In the genomic region with DNA sequence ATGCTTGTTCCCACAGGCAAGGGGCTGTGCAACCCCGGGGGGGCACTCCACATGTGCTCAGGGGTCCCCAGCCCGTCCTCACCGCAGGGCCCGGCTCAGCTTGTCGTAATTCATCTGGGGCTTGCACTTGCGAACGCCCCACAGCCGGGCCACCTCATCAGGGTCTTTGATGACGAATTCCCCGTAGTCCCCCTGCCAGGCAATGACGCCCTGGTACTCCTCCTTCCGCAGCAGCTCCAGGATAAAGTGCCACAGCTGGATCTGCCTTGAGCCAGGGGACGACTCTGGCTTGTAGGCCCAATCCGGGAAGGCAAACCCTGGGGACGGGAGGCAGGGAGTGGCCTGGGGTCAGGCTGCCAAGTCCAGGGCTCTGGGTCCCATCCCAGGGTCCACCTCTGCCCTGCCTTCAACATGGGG, we compare ENCODE assay signal across 9 cellular contexts. TPM values are rescaled to one million over a fixed set of nuclear protein-coding genes. Genes with fewer than 3 reads are reported as not detected.
DNase-seq lines count a peak whose midpoint lies in the region; ATAC-seq and TF ChIP-seq lines count a peak whose summit lies in the region.
"Had no signal": no experiment of that assay in that cellular context is flagged by ENCODE, and none has a peak within 500 bp of the region (broad histone marks: within the 10 kb centered on the region; RNA-seq: fewer than 3 reads in every experiment).

No MANE protein-coding gene starts in this region.

- TF ChIP-seq POLR2A in erythroblast (IDR thresholded peaks at IDR 0.05; ENCODE audit: low read length), result no peak

- H3K4me1 ChIP-seq in cardiac muscle cell (ENCODE audit: low read depth) (peaks cover 22% of the 10 kb centered on the region), aorta (ENCODE audit: control insufficient read depth in 1 of 2, insufficient read depth in 2 of 2, low read length in 2 of 2) (no peaks in the 10 kb centered on the region)

- H3K9me3 ChIP-seq in cardiac muscle cell (ENCODE audit: low read depth) (no peaks in the 10 kb centered on the region), aorta (ENCODE audit: control insufficient read depth, low read length) (no peaks in the 10 kb centered on the region)

- ATAC-seq in aorta (ENCODE audit: low FRiP score), result no peak
- no peak for ATAC-seq in GM19452 (IDR thresholded peaks at IDR 0.05; ENCODE audit: unreplicated experiment)

- no peaks in the 10 kb centered on the region for H3K27me3 Mint-ChIP-seq in dendritic cell treated with granulocyte-macrophage colony-stimulating factor and Interleukin-4, amounts not matched to agents 40 ng/mL and 50 ng/mL, for 4 days
- peaks cover 7% of the 10 kb centered on the region for H3K27me3 Mint-ChIP-seq in neural crest cell (ENCODE audit: low read depth)

- no peak overlapping the region for H3K4me3 ChIP-seq in cardiac muscle cell
- no peak overlapping the region for H3K4me3 ChIP-seq in aorta (ENCODE audit: low read length in 2 of 2)

- TF ChIP-seq CTCF in cardiac muscle cell (IDR thresholded peaks at IDR 0.05; ENCODE audit: low read depth, low read length) (no peak), neural crest cell (conservative IDR thresholded peaks at IDR 0.05) (no peak)

- H3K4me1 Mint-ChIP-seq in dendritic cell treated with granulocyte-macrophage colony-stimulating factor and Interleukin-4, amounts not matched to agents 40 ng/mL and 50 ng/mL, for 4 days (ENCODE audit: low read depth), result peaks cover 64% of the 10 kb centered on the region
- peaks cover 36% of the 10 kb centered on the region for H3K4me1 Mint-ChIP-seq in neural crest cell

- peaks cover 55% of the 10 kb centered on the region for H3K36me3 Mint-ChIP-seq in dendritic cell treated with granulocyte-macrophage colony-stimulating factor and Interleukin-4, amounts not matched to agents 40 ng/mL and 50 ng/mL, for 4 days (ENCODE audit: low read depth)
- peaks cover 2% of the 10 kb centered on the region for H3K36me3 Mint-ChIP-seq in neural crest cell (ENCODE audit: low read depth)

- no peak overlapping the region for H3K27ac Mint-ChIP-seq in dendritic cell treated with granulocyte-macrophage colony-stimulating factor and Interleukin-4, amounts not matched to agents 40 ng/mL and 50 ng/mL, for 4 days
- H3K27ac Mint-ChIP-seq in neural crest cell (ENCODE audit: unreplicated experiment), result no peak overlapping the region

- no peaks in the 10 kb centered on the region for H3K9me3 Mint-ChIP-seq in dendritic cell treated with granulocyte-macrophage colony-stimulating factor and Interleukin-4, amounts not matched to agents 40 ng/mL and 50 ng/mL, for 4 days
- H3K9me3 Mint-ChIP-seq in neural crest cell, result no peaks in the 10 kb centered on the region

- no peaks in the 10 kb centered on the region for H3K27me3 ChIP-seq in cardiac muscle cell
- H3K27me3 ChIP-seq in aorta (ENCODE audit: control insufficient read depth in 1 of 2, insufficient read depth in 2 of 2, low read length in 1 of 2), result peaks cover 0 to 2% of the 10 kb centered on the region in 2 donors

- H3K36me3 ChIP-seq in cardiac muscle cell (no peaks in the 10 kb centered on the region), aorta (ENCODE audit: control insufficient read depth in 1 of 2, insufficient read depth in 2 of 2, low read length in 1 of 2) (no peaks in the 10 kb centered on the region)

- 14 to 17% methylated on average over 15 of the region's 15 CpGs for WGBS in aorta, 2 donors

- H3K27ac ChIP-seq in cardiac muscle cell, result peak overlapping the region; percentile 95
- peak overlapping the region; percentile 38 to 79 for H3K27ac ChIP-seq in aorta (ENCODE audit: low read depth in 1 of 2, low read length in 2 of 2)

- no peak for DNase-seq in cardiac muscle cell (ENCODE audit: low read depth in 1 of 2, low spot score in 1 of 2)
- DNase-seq in cardiac septum (ENCODE audit: low spot score), result no peak
- DNase-seq in neural crest cell (ENCODE audit: low read depth, low spot score), result no peak
- peak; percentile 73 to 87 for DNase-seq in aorta
- no peak for DNase-seq in NCI-H187 (lab: John Stamatoyannopoulos, UW)
- DNase-seq in erythroblast (lab: John Stamatoyannopoulos, UW), result no peak
- DNase-seq: NCI-H82 had no signal

- intact Hi-C loops in cardiac septum (cut with DNase I) (no loop called here), aorta (cut with DNase I) (no loop called here)
- intact Hi-C loops in dendritic cell treated with granulocyte-macrophage colony-stimulating factor and Interleukin-4, amounts not matched to agents 40 ng/mL and 50 ng/mL, for 4 days (cut with micrococcal nuclease), result no loop called here

- peak overlapping the region; percentile 7 for H3K4me3 Mint-ChIP-seq in dendritic cell treated with granulocyte-macrophage colony-stimulating factor and Interleukin-4, amounts not matched to agents 40 ng/mL and 50 ng/mL, for 4 days
- peak overlapping the region; percentile 84 for H3K4me3 Mint-ChIP-seq in neural crest cell

RNA-seq across cellular contexts. Expression of gene ERF, which starts 4.7 kb away (rescaled TPM):
- total RNA-seq in cardiac muscle cell, result 97.6 and 108 TPM in 2 replicates
- polyA plus RNA-seq in cardiac muscle cell, result 25.1 and 25.4 TPM in 2 replicates
- total RNA-seq in cardiac septum, result 37.4 TPM
- total RNA-seq in neural crest cell, result 102 and 105 TPM in 2 replicates
- 10 to 100 TPM; 74.9 to 99.5 TPM for total RNA-seq in aorta
- polyA plus RNA-seq in aorta, result 10 to 100 TPM; 19.7 to 44.2 TPM

RNA-seq across cellular contexts. Expression of gene GSK3A, which starts 7.9 kb away (rescaled TPM):
- total RNA-seq in cardiac muscle cell, result 28.0 and 33.2 TPM in 2 replicates
- 35.3 and 40.2 TPM in 2 replicates for polyA plus RNA-seq in cardiac muscle cell
- 39.6 TPM for total RNA-seq in cardiac septum
- total RNA-seq in neural crest cell, result 66.1 and 68.0 TPM in 2 replicates
- 10 to 100 TPM; 28.8 to 34.4 TPM for total RNA-seq in aorta
- 10 to 100 TPM; 36.1 to 40.7 TPM for polyA plus RNA-seq in aorta

RNA-seq across cellular contexts. Expression of gene CIC, which starts 18.8 kb away (rescaled TPM):
- total RNA-seq in cardiac muscle cell (55.5 and 62.9 TPM in 2 replicates), cardiac septum (51.3 TPM), neural crest cell (91.6 and 93.4 TPM in 2 replicates), aorta (100 to 1,000 TPM; 103 to 104 TPM)
- polyA plus RNA-seq in cardiac muscle cell (18.1 and 18.7 TPM in 2 replicates), aorta (10 to 100 TPM; 14.3 to 44.6 TPM)

RNA-seq across cellular contexts. Expression of gene ZNF526, which starts 30.1 kb away (rescaled TPM):
- 8.8 and 13.0 TPM in 2 replicates for total RNA-seq in cardiac muscle cell
- polyA plus RNA-seq in cardiac muscle cell, result 9.2 and 10.1 TPM in 2 replicates
- 4.1 TPM for total RNA-seq in cardiac septum
- total RNA-seq in neural crest cell, result 18.4 and 24.2 TPM in 2 replicates
- total RNA-seq in aorta, result 10 to 100 TPM in 1 of 2 donors, 1 to 10 TPM in 1; 8.2 to 12.3 TPM
- 1 to 10 TPM; 2.6 to 2.8 TPM for polyA plus RNA-seq in aorta

RNA-seq across cellular contexts. Expression of gene DEDD2, which starts 32.8 kb away (rescaled TPM):
- total RNA-seq in cardiac muscle cell (69.7 and 71.6 TPM in 2 replicates), cardiac septum (10.2 TPM), neural crest cell (20.6 and 21.5 TPM in 2 replicates), aorta (10 to 100 TPM; 16.4 to 19.6 TPM)
- polyA plus RNA-seq in cardiac muscle cell (46.0 and 58.2 TPM in 2 replicates), aorta (10 to 100 TPM; 19.8 to 33.8 TPM)

Comparison
In these comparisons a context has a peak if more than half of its experiments do, and no peak if none do; other contexts are left out.
1. DNase-seq: peak in aorta (2 of 2); none in cardiac muscle cell (0 of 2), cardiac septum (single experiment), neural crest cell (single experiment), NCI-H187 (0 of 2) and erythroblast (0 of 2).